ENCODE assay signal across 10 cellular contexts in the genomic region with DNA sequence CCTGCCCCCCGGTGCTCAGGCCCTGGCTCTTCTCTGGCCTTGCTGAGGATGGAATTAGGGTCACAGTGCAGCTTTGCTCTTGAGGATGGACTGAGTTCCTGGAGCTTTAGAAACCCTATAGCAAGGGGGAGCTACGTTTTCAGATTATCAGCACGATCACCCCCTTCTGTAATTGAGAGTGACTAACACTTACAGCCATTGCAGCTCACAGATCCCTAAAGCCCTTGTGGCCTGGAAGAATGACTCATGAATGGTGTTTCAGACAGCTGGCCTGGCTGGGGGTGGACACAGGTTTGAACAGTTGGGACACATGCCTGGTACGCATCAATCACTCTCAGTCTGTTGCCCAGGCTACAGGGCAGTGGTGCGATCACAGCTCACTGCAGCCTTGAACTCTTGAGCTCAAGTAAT.
DNase-seq lines count a peak whose midpoint lies in the region; ATAC-seq and TF ChIP-seq lines count a peak whose summit lies in the region.
"Had no signal": no experiment of that assay in that cellular context is flagged by ENCODE, and none has a peak within 500 bp of the region (broad histone marks: within the 10 kb centered on the region; RNA-seq: fewer than 3 reads in every experiment).

No MANE protein-coding gene starts in this region.

- H3F3A ChIP-seq in SK-N-SH (replicated peaks; ENCODE audit: insufficient read depth) (peaks cover 4% of the 10 kb centered on the region), smooth muscle cell (ENCODE audit: low read depth) (peaks cover 22% of the 10 kb centered on the region)

- H3K4me1 ChIP-seq in SK-N-SH (ENCODE audit: control insufficient read depth in 1 of 2, insufficient read depth in 2 of 2, low read depth in 1 of 2, low read length in 1 of 2) (peaks cover 6 to 10% of the 10 kb centered on the region in 2 experiments; a peak in 2 of 4 replicates), foreskin keratinocyte (no peaks in the 10 kb centered on the region), smooth muscle cell (ENCODE audit: low read depth) (peaks cover 13% of the 10 kb centered on the region)

- H3K27ac ChIP-seq in SK-N-SH (ENCODE audit: low read depth in 2 of 2, low read length in 1 of 2) (peak overlapping the region; percentile 23 to 87; a peak in 3 of 4 replicates), foreskin keratinocyte (no peak overlapping the region), smooth muscle cell (ENCODE audit: low read depth) (peak overlapping the region; percentile 98)

- H3K4me1 Mint-ChIP-seq in WTC11 = peaks cover 24% of the 10 kb centered on the region

- H3K9me3 ChIP-seq in SK-N-SH (no peaks in the 10 kb centered on the region), smooth muscle cell (replicated peaks; ENCODE audit: low read depth) (no peaks in the 10 kb centered on the region)

- no peak for DNase-seq in HEK293T (ENCODE audit: extremely low spot score)
- peak; percentile 34 for DNase-seq in SK-N-SH
- DNase-seq in foreskin keratinocyte = peak; percentile 53 to 84
- DNase-seq in smooth muscle cell (lab: John Stamatoyannopoulos, UW; ENCODE audit: unreplicated experiment) = peak; percentile 32
- DNase-seq in CD1c-positive myeloid dendritic cell (ENCODE audit: extremely low spot score) = no peak
- no peak for DNase-seq in NCI-H526 (lab: John Stamatoyannopoulos, UW)
- no peak for DNase-seq in WTC11 (ENCODE audit: low spot score)
- DNase-seq: NCI-H1436 treated with DMSO at 0.1 percent for 48 hours had no signal

- no peaks in the 10 kb centered on the region for H3K9me2 ChIP-seq in SK-N-SH

- H3K4me3 Mint-ChIP-seq in WTC11 = no peak overlapping the region

- H3K27me3 Mint-ChIP-seq in WTC11 (ENCODE audit: low read depth) = peaks cover 3% of the 10 kb centered on the region; the same call in 1 of the 2 replicates

- H2AFZ ChIP-seq in SK-N-SH (ENCODE audit: low read depth) (no peak overlapping the region), smooth muscle cell (ENCODE audit: low read depth) (no peak overlapping the region)

- TF ChIP-seq EP300 in SK-N-SH (IDR thresholded peaks at IDR 0.05; ENCODE audit: borderline replicate concordance in 1 of 2, low read depth in 1 of 2, low read length in 1 of 2) = peak; percentile 22 to 89; a peak in 2 of 4 replicates

- CTCF ChIA-PET in HEK293T (lab: Yijun Ruan, JAX) (interaction anchor here (0.9 to 2.9 kb wide), 2 partner anchors 14 to 79 kb away, joined by 3 to 16 read pairs; partner anchors contain the start of gene IGFBP5), SK-N-SH (lab: Yijun Ruan, JAX) (interaction anchor here (0.7 to 1.8 kb wide), 5 partner anchors 9 to 938 kb away, joined by 3 to 5 read pairs (median 4); no protein-coding TSS in a partner anchor), WTC11 (lab: Charles Lee) (interaction anchor here (0.8 to 2.7 kb wide), 4 partner anchors 9 to 82 kb away, joined by 3 to 20 read pairs (median 6); partner anchors contain the start of gene IGFBP5)

- POLR2A ChIA-PET in HEK293T (lab: Yijun Ruan, JAX) = interaction anchor here (1.1 kb wide), 1 partner anchor 17 kb away, joined by 3 read pairs; no protein-coding TSS in a partner anchor
- POLR2A ChIA-PET in SK-N-SH (lab: Yijun Ruan, JAX) = no interaction called here
- POLR2A ChIA-PET in WTC11 (lab: Charles Lee) = interaction anchor here (0.5 to 2.2 kb wide), 2 partner anchors 9 to 374 kb away, joined by 3 to 6 read pairs; no protein-coding TSS in a partner anchor

- ATAC-seq in foreskin keratinocyte (peak; percentile 40), GM21825 (IDR thresholded peaks at IDR 0.05; ENCODE audit: unreplicated experiment) (no peak), WTC11 (no peak)

- H4K20me1 ChIP-seq in SK-N-SH (ENCODE audit: insufficient read depth) (no peaks in the 10 kb centered on the region), smooth muscle cell (ENCODE audit: low read depth) (no peaks in the 10 kb centered on the region)

- H3K27me3 ChIP-seq in SK-N-SH (ENCODE audit: insufficient read depth) (no peaks in the 10 kb centered on the region), foreskin keratinocyte (no peaks in the 10 kb centered on the region), smooth muscle cell (ENCODE audit: low read depth) (no peaks in the 10 kb centered on the region)
- H3K27me3 ChIP-seq: tibial nerve had no signal

- no peak; the same call in 1 of the 2 replicates for TF ChIP-seq CTCF in SK-N-SH (IDR thresholded peaks at IDR 0.05)
- no peak for TF ChIP-seq CTCF in foreskin keratinocyte (conservative IDR thresholded peaks at IDR 0.05)
- no peak for TF ChIP-seq CTCF in smooth muscle cell (IDR thresholded peaks at IDR 0.05; ENCODE audit: borderline replicate concordance, insufficient read depth, poor library complexity, severe bottlenecking)
- no peak for TF ChIP-seq CTCF in WTC11 (IDR thresholded peaks at IDR 0.05)

- H3K79me2 ChIP-seq in SK-N-SH (ENCODE audit: insufficient read depth) (no peaks in the 10 kb centered on the region), smooth muscle cell (ENCODE audit: low read depth) (no peaks in the 10 kb centered on the region)

- no peak overlapping the region for H3K27ac Mint-ChIP-seq in WTC11

- H3K4me3 ChIP-seq in SK-N-SH (ENCODE audit: low read depth in 2 of 2, low read length in 1 of 2) (0 out of 4 replicates have a peak overlapping the region, but pooled peaks of 1 of the 2 experiments have one; percentile 31), smooth muscle cell (no peak overlapping the region)
- H3K4me3 ChIP-seq: tibial nerve had no signal

- peaks cover 4% of the 10 kb centered on the region; the same call in 1 of the 2 replicates for H3K9me3 Mint-ChIP-seq in WTC11

- H3K36me3 Mint-ChIP-seq in WTC11 = no peaks in the 10 kb centered on the region

- peak overlapping the region; percentile 61 for H3K4me2 ChIP-seq in SK-N-SH
- H3K4me2 ChIP-seq in smooth muscle cell = peak overlapping the region; percentile 79

- TF ChIP-seq RAD21 in SK-N-SH (IDR thresholded peaks at IDR 0.05; ENCODE audit: low read length) = 0 out of 2 replicates have a peak, but pooled peaks have one; percentile 23

- H3K36me3 ChIP-seq in SK-N-SH (replicated peaks in 1 of 2; ENCODE audit: control insufficient read depth in 1 of 2, insufficient read depth in 2 of 2, low read length in 1 of 2) (no peaks in the 10 kb centered on the region), smooth muscle cell (ENCODE audit: low read depth) (no peaks in the 10 kb centered on the region)
- H3K36me3 ChIP-seq: tibial nerve had no signal

- H3K9ac ChIP-seq in SK-N-SH = peak overlapping the region; percentile 56; the same call in 1 of the 2 replicates
- peak overlapping the region; percentile 96 for H3K9ac ChIP-seq in smooth muscle cell (ENCODE audit: low read depth)

- WGBS in SK-N-SH (ENCODE audit: low lambda C conversion rate) = 35% methylated on average over 3 of the region's 5 CpGs
- WGBS in smooth muscle cell (ENCODE audit: low lambda C conversion rate) = 10% methylated on average over 5 of the region's 5 CpGs

TF ChIP-seq in HEK293T, 16 proteins besides CTCF, POLR2A, EP300 and RAD21 (continues in another document):
- TF ChIP-seq FOXA1 (IDR thresholded peaks at IDR 0.05) (no peak), CTBP1 (IDR thresholded peaks at IDR 0.05; ENCODE audit: borderline replicate concordance) (no peak), ELF4 (IDR thresholded peaks at IDR 0.05) (no peak), FOXM1 (IDR thresholded peaks at IDR 0.05; ENCODE audit: borderline replicate concordance) (no peak), L3MBTL2 (conservative IDR thresholded peaks at IDR 0.05) (no peak)
- TF ChIP-seq, protein P1, sequence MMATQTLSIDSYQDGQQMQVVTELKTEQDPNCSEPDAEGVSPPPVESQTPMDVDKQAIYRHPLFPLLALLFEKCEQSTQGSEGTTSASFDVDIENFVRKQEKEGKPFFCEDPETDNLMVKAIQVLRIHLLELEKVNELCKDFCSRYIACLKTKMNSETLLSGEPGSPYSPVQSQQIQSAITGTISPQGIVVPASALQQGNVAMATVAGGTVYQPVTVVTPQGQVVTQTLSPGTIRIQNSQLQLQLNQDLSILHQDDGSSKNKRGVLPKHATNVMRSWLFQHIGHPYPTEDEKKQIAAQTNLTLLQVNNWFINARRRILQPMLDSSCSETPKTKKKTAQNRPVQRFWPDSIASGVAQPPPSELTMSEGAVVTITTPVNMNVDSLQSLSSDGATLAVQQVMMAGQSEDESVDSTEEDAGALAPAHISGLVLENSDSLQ (IDR thresholded peaks at IDR 0.05) = peak; percentile 16; the same call in 1 of the 2 replicates

TF ChIP-seq in WTC11, 78 proteins besides CTCF, POLR2A, EP300 and RAD21:
- TF ChIP-seq SP1 (CRISPR knock-in tag; conservative IDR thresholded peaks at IDR 0.05) (no peak), ZBTB43 (CRISPR knock-in tag; IDR thresholded peaks at IDR 0.05) (no peak), JUN (CRISPR knock-in tag; IDR thresholded peaks at IDR 0.05) (no peak), NR2C2 (CRISPR knock-in tag; IDR thresholded peaks at IDR 0.05) (no peak), ZNF263 (CRISPR knock-in tag; IDR thresholded peaks at IDR 0.05; ENCODE audit: low read depth) (no peak), TEAD1 (CRISPR knock-in tag; IDR thresholded peaks at IDR 0.05) (no peak), OVOL2 (CRISPR knock-in tag; IDR thresholded peaks at IDR 0.05; ENCODE audit: borderline replicate concordance) (no peak), PREB (CRISPR knock-in tag; IDR thresholded peaks at IDR 0.05; ENCODE audit: borderline replicate concordance) (no peak), SOX15 (CRISPR knock-in tag; IDR thresholded peaks at IDR 0.05) (no peak)

Comparison
In these comparisons a context has a peak if more than half of its experiments do, and no peak if none do; other contexts are left out.
1. DNase-seq: peak in SK-N-SH (single experiment), foreskin keratinocyte (2 of 2) and smooth muscle cell (single experiment); none in HEK293T (single experiment), CD1c-positive myeloid dendritic cell (single experiment), NCI-H526 (0 of 2) and WTC11 (single experiment).